1 cellular context compared by ENCODE assay signal in the genomic region with DNA sequence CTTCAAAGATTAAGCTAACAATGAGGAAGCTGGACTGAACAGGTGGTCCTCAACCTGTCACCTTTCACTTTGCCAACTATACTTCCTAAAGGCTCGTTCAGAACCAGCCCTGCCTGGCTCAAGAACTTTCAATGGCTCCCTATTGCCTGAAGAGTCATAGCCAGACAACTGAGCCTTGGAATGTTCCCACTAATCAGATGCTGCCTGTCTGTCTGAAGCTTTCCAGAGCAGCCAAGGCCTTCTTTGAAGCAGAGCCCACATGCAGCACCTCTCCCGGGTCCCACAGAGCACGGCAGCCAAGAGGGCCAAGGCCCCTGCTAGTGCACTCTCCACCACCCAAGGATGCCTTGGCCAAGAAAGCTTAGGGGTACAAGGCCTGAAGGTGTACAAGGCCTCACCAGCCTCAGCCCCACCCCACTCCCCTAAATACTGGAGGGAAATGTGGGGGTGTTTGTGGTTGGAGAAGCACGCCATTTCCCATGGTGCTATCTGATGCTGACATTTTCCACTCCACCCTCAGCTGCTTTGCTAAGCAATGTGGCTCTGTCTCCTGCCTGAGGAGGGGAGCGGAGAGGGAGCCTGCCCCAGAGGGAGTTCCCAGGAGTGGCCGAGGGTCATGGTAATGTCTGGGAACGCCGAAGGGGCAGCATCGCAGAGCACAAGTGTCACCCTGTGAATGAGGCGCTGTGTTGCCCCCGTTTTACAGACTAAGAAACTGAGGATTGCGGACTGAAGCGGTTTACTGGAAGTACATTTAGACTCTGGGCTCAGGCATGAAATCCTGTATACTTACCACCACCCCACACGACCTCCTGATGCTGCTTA.
TF ChIP-seq lines count a peak whose summit lies in the region.

No MANE protein-coding gene starts in this region.

TF ChIP-seq in K562, 482 proteins besides CTCF, POLR2A, EP300 and RAD21 (continued from another document and continues in another):
- TF ChIP-seq ZNF507 (tag; conservative IDR thresholded peaks at IDR 0.05) (no peak), CBFA2T3 (IDR thresholded peaks at IDR 0.05) (no peak), NCOA4 (IDR thresholded peaks at IDR 0.05; ENCODE audit: partially characterized antibody) (no peak), ZKSCAN1 (IDR thresholded peaks at IDR 0.05; ENCODE audit: low read depth, low read length) (no peak), TEAD2 (tag; IDR thresholded peaks at IDR 0.05) (no peak), ZNF76 (CRISPR knock-in tag; IDR thresholded peaks at IDR 0.05; ENCODE audit: borderline replicate concordance) (peak; percentile 86; the same call in 1 of the 2 replicates), ZNF212 (CRISPR knock-in tag; IDR thresholded peaks at IDR 0.05) (no peak), GATAD2B (IDR thresholded peaks at IDR 0.05; ENCODE audit: borderline replicate concordance) (no peak), CBFA2T2 (conservative IDR thresholded peaks at IDR 0.05) (no peak), ARNT (IDR thresholded peaks at IDR 0.05) (no peak), KHSRP (IDR thresholded peaks at IDR 0.05) (no peak), ZNF23 (CRISPR knock-in tag; IDR thresholded peaks at IDR 0.05) (no peak), BRF1 (IDR thresholded peaks at IDR 0.05; ENCODE audit: borderline replicate concordance, extremely low read depth, insufficient read length) (no peak), RBM39 (optimal IDR thresholded peaks at IDR 0.05; ENCODE audit: low read depth, low read length) (no peak), PHF21A (IDR thresholded peaks at IDR 0.05; ENCODE audit: borderline replicate concordance, low read depth) (no peak), KAT7 (CRISPR knock-in tag; IDR thresholded peaks at IDR 0.05; ENCODE audit: borderline replicate concordance) (no peak; the same call in 1 of the 2 replicates), JUN (IDR thresholded peaks at IDR 0.05; ENCODE audit: borderline replicate concordance, low read depth, low read length) (no peak), JUN (CRISPR knock-in tag; IDR thresholded peaks at IDR 0.05; ENCODE audit: borderline replicate concordance) (no peak), PRPF4 (IDR thresholded peaks at IDR 0.05; ENCODE audit: insufficient read depth, low read depth, low read length, poor library complexity, severe bottlenecking) (no peak), PHF8 (IDR thresholded peaks at IDR 0.05; ENCODE audit: borderline replicate concordance, low read length) (peak; percentile 19; the same call in 1 of the 2 replicates), LCOR (CRISPR knock-in tag; IDR thresholded peaks at IDR 0.05) (no peak), FOXA3 (CRISPR knock-in tag; conservative IDR thresholded peaks at IDR 0.05 in 1 of 2, IDR thresholded peaks at IDR 0.05 in 1 of 2) (0 out of 4 replicates have a peak, but pooled peaks of 1 of the 2 experiments have one; percentile 9), GTF2F1 (IDR thresholded peaks at IDR 0.05; ENCODE audit: low read depth, low read length) (no peak), MED1 (CRISPR knock-in tag; IDR thresholded peaks at IDR 0.05; ENCODE audit: borderline replicate concordance) (no peak), ARID1B (IDR thresholded peaks at IDR 0.05) (no peak), ZBTB17 (CRISPR knock-in tag; IDR thresholded peaks at IDR 0.05) (peak; percentile 87), MAFG (tag; conservative IDR thresholded peaks at IDR 0.05) (no peak), ZKSCAN8 (CRISPR knock-in tag; IDR thresholded peaks at IDR 0.05) (peak; percentile 59; the same call in 1 of the 2 replicates), CREM (IDR thresholded peaks at IDR 0.05; ENCODE audit: low read depth) (peak; percentile 44; the same call in 1 of the 2 replicates), ZNF124 (CRISPR knock-in tag; IDR thresholded peaks at IDR 0.05) (no peak), POLR3G (IDR thresholded peaks at IDR 0.05; ENCODE audit: extremely low read depth, insufficient read length, insufficient replicate concordance) (no peak), MTA3 (IDR thresholded peaks at IDR 0.05; ENCODE audit: borderline replicate concordance) (no peak), ELF4 (CRISPR knock-in tag; IDR thresholded peaks at IDR 0.05) (0 out of 2 replicates have a peak, but pooled peaks have one; percentile 61), ETV1 (tag; conservative IDR thresholded peaks at IDR 0.05; ENCODE audit: low read depth) (no peak), ZNF197 (CRISPR knock-in tag; IDR thresholded peaks at IDR 0.05; ENCODE audit: low read depth) (peak; percentile 75; the same call in 1 of the 2 replicates), ZNF217 (CRISPR knock-in tag; IDR thresholded peaks at IDR 0.05) (no peak), TCF7 (IDR thresholded peaks at IDR 0.05; ENCODE audit: borderline replicate concordance) (no peak), STAG1 (CRISPR knock-in tag; IDR thresholded peaks at IDR 0.05; ENCODE audit: borderline replicate concordance) (no peak), ZNF224 (CRISPR knock-in tag; IDR thresholded peaks at IDR 0.05) (no peak), ZFP36 (IDR thresholded peaks at IDR 0.05; ENCODE audit: low read depth, low read length, partially characterized antibody) (peak; percentile 96), KDM1A (IDR thresholded peaks at IDR 0.05) (peak; percentile 80 to 92), SIN3A (IDR thresholded peaks at IDR 0.05; ENCODE audit: borderline replicate concordance in 2 of 2, control insufficient read depth in 1 of 2, low read depth in 2 of 2, low read length in 2 of 2) (no peak)
- TF ChIP-seq, protein P1, sequence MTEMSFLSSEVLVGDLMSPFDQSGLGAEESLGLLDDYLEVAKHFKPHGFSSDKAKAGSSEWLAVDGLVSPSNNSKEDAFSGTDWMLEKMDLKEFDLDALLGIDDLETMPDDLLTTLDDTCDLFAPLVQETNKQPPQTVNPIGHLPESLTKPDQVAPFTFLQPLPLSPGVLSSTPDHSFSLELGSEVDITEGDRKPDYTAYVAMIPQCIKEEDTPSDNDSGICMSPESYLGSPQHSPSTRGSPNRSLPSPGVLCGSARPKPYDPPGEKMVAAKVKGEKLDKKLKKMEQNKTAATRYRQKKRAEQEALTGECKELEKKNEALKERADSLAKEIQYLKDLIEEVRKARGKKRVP (CRISPR knock-in tag; IDR thresholded peaks at IDR 0.05) = peak; percentile 26; the same call in 1 of the 2 replicates
- TF ChIP-seq, protein P2, sequence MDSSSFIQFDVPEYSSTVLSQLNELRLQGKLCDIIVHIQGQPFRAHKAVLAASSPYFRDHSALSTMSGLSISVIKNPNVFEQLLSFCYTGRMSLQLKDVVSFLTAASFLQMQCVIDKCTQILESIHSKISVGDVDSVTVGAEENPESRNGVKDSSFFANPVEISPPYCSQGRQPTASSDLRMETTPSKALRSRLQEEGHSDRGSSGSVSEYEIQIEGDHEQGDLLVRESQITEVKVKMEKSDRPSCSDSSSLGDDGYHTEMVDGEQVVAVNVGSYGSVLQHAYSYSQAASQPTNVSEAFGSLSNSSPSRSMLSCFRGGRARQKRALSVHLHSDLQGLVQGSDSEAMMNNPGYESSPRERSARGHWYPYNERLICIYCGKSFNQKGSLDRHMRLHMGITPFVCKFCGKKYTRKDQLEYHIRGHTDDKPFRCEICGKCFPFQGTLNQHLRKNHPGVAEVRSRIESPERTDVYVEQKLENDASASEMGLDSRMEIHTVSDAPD (CRISPR knock-in tag; IDR thresholded peaks at IDR 0.05) = no peak
- TF ChIP-seq, protein P3, sequence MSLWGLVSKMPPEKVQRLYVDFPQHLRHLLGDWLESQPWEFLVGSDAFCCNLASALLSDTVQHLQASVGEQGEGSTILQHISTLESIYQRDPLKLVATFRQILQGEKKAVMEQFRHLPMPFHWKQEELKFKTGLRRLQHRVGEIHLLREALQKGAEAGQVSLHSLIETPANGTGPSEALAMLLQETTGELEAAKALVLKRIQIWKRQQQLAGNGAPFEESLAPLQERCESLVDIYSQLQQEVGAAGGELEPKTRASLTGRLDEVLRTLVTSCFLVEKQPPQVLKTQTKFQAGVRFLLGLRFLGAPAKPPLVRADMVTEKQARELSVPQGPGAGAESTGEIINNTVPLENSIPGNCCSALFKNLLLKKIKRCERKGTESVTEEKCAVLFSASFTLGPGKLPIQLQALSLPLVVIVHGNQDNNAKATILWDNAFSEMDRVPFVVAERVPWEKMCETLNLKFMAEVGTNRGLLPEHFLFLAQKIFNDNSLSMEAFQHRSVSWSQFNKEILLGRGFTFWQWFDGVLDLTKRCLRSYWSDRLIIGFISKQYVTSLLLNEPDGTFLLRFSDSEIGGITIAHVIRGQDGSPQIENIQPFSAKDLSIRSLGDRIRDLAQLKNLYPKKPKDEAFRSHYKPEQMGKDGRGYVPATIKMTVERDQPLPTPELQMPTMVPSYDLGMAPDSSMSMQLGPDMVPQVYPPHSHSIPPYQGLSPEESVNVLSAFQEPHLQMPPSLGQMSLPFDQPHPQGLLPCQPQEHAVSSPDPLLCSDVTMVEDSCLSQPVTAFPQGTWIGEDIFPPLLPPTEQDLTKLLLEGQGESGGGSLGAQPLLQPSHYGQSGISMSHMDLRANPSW (CRISPR knock-in tag; IDR thresholded peaks at IDR 0.05) = no peak
- TF ChIP-seq, protein P4, sequence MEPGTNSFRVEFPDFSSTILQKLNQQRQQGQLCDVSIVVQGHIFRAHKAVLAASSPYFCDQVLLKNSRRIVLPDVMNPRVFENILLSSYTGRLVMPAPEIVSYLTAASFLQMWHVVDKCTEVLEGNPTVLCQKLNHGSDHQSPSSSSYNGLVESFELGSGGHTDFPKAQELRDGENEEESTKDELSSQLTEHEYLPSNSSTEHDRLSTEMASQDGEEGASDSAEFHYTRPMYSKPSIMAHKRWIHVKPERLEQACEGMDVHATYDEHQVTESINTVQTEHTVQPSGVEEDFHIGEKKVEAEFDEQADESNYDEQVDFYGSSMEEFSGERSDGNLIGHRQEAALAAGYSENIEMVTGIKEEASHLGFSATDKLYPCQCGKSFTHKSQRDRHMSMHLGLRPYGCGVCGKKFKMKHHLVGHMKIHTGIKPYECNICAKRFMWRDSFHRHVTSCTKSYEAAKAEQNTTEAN (CRISPR knock-in tag; IDR thresholded peaks at IDR 0.05) = no peak
- TF ChIP-seq, protein P5, sequence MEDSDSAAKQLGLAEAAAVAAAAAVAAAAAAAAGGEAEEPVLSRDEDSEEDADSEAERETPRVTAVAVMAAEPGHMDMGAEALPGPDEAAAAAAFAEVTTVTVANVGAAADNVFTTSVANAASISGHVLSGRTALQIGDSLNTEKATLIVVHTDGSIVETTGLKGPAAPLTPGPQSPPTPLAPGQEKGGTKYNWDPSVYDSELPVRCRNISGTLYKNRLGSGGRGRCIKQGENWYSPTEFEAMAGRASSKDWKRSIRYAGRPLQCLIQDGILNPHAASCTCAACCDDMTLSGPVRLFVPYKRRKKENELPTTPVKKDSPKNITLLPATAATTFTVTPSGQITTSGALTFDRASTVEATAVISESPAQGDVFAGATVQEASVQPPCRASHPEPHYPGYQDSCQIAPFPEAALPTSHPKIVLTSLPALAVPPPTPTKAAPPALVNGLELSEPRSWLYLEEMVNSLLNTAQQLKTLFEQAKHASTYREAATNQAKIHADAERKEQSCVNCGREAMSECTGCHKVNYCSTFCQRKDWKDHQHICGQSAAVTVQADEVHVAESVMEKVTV (CRISPR knock-in tag; IDR thresholded peaks at IDR 0.05) = no peak; the same call in 1 of the 2 replicates
- TF ChIP-seq, protein P6, sequence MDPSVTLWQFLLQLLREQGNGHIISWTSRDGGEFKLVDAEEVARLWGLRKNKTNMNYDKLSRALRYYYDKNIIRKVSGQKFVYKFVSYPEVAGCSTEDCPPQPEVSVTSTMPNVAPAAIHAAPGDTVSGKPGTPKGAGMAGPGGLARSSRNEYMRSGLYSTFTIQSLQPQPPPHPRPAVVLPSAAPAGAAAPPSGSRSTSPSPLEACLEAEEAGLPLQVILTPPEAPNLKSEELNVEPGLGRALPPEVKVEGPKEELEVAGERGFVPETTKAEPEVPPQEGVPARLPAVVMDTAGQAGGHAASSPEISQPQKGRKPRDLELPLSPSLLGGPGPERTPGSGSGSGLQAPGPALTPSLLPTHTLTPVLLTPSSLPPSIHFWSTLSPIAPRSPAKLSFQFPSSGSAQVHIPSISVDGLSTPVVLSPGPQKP (CRISPR knock-in tag; IDR thresholded peaks at IDR 0.05) = no peak
- TF ChIP-seq, protein P7, sequence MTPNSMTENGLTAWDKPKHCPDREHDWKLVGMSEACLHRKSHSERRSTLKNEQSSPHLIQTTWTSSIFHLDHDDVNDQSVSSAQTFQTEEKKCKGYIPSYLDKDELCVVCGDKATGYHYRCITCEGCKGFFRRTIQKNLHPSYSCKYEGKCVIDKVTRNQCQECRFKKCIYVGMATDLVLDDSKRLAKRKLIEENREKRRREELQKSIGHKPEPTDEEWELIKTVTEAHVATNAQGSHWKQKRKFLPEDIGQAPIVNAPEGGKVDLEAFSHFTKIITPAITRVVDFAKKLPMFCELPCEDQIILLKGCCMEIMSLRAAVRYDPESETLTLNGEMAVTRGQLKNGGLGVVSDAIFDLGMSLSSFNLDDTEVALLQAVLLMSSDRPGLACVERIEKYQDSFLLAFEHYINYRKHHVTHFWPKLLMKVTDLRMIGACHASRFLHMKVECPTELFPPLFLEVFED (CRISPR knock-in tag; conservative IDR thresholded peaks at IDR 0.05) = no peak
- TF ChIP-seq, protein P8, sequence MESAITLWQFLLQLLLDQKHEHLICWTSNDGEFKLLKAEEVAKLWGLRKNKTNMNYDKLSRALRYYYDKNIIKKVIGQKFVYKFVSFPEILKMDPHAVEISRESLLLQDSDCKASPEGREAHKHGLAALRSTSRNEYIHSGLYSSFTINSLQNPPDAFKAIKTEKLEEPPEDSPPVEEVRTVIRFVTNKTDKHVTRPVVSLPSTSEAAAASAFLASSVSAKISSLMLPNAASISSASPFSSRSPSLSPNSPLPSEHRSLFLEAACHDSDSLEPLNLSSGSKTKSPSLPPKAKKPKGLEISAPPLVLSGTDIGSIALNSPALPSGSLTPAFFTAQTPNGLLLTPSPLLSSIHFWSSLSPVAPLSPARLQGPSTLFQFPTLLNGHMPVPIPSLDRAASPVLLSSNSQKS (CRISPR knock-in tag; IDR thresholded peaks at IDR 0.05) = no peak
- TF ChIP-seq, protein P9, sequence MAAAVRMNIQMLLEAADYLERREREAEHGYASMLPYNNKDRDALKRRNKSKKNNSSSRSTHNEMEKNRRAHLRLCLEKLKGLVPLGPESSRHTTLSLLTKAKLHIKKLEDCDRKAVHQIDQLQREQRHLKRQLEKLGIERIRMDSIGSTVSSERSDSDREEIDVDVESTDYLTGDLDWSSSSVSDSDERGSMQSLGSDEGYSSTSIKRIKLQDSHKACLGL (CRISPR knock-in tag; IDR thresholded peaks at IDR 0.05; ENCODE audit: borderline replicate concordance, poor library complexity, severe bottlenecking) = no peak
- TF ChIP-seq, protein P10, sequence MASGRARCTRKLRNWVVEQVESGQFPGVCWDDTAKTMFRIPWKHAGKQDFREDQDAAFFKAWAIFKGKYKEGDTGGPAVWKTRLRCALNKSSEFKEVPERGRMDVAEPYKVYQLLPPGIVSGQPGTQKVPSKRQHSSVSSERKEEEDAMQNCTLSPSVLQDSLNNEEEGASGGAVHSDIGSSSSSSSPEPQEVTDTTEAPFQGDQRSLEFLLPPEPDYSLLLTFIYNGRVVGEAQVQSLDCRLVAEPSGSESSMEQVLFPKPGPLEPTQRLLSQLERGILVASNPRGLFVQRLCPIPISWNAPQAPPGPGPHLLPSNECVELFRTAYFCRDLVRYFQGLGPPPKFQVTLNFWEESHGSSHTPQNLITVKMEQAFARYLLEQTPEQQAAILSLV (tag; IDR thresholded peaks at IDR 0.05) = no peak
